Comparison of ENCODE assay signal across 2 cellular contexts in the genomic region with DNA sequence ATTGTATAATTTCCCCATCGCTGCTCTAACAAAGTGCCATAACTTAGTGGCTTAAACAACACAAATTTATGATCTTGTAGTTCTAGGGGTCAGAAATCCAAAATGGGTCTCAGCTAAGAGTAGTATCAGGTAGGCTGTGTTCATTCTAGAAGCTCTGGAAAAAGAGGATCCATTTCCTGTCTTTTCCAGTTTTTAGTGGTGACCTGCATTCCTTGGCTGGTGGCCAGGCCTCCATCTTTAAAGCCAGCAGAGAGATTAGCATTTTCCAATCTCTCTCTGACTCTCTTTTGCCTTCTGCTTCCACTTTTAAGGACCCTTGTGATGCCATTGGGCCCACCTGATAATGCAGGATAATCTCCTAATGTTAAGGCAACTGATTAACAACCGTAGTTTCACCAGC.
TF ChIP-seq lines count a peak whose summit lies in the region.

No MANE protein-coding gene starts in this region.

TF ChIP-seq in K562, 482 proteins besides CTCF, POLR2A, EP300 and RAD21 (continued from another document):
- TF ChIP-seq, protein P1, sequence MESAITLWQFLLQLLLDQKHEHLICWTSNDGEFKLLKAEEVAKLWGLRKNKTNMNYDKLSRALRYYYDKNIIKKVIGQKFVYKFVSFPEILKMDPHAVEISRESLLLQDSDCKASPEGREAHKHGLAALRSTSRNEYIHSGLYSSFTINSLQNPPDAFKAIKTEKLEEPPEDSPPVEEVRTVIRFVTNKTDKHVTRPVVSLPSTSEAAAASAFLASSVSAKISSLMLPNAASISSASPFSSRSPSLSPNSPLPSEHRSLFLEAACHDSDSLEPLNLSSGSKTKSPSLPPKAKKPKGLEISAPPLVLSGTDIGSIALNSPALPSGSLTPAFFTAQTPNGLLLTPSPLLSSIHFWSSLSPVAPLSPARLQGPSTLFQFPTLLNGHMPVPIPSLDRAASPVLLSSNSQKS (CRISPR knock-in tag; IDR thresholded peaks at IDR 0.05), result no peak
- peak; percentile 69 for TF ChIP-seq NFIC (IDR thresholded peaks at IDR 0.05)
- TF ChIP-seq, protein P2, sequence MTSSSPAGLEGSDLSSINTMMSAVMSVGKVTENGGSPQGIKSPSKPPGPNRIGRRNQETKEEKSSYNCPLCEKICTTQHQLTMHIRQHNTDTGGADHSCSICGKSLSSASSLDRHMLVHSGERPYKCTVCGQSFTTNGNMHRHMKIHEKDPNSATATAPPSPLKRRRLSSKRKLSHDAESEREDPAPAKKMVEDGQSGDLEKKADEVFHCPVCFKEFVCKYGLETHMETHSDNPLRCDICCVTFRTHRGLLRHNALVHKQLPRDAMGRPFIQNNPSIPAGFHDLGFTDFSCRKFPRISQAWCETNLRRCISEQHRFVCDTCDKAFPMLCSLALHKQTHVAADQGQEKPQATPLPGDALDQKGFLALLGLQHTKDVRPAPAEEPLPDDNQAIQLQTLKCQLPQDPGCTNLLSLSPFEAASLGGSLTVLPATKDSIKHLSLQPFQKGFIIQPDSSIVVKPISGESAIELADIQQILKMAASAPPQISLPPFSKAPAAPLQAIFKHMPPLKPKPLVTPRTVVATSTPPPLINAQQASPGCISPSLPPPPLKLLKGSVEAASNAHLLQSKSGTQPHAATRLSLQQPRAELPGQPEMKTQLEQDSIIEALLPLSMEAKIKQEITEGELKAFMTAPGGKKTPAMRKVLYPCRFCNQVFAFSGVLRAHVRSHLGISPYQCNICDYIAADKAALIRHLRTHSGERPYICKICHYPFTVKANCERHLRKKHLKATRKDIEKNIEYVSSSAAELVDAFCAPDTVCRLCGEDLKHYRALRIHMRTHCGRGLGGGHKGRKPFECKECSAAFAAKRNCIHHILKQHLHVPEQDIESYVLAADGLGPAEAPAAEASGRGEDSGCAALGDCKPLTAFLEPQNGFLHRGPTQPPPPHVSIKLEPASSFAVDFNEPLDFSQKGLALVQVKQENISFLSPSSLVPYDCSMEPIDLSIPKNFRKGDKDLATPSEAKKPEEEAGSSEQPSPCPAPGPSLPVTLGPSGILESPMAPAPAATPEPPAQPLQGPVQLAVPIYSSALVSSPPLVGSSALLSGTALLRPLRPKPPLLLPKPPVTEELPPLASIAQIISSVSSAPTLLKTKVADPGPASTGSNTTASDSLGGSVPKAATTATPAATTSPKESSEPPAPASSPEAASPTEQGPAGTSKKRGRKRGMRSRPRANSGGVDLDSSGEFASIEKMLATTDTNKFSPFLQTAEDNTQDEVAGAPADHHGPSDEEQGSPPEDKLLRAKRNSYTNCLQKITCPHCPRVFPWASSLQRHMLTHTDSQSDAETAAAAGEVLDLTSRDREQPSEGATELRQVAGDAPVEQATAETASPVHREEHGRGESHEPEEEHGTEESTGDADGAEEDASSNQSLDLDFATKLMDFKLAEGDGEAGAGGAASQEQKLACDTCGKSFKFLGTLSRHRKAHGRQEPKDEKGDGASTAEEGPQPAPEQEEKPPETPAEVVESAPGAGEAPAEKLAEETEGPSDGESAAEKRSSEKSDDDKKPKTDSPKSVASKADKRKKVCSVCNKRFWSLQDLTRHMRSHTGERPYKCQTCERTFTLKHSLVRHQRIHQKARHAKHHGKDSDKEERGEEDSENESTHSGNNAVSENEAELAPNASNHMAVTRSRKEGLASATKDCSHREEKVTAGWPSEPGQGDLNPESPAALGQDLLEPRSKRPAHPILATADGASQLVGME (CRISPR knock-in tag; IDR thresholded peaks at IDR 0.05), result no peak
- TF ChIP-seq ZBTB7A (IDR thresholded peaks at IDR 0.05; ENCODE audit: borderline replicate concordance, control insufficient read depth, low read depth, low read length), result no peak

TF ChIP-seq in HEK293T, 16 proteins besides CTCF, POLR2A, EP300 and RAD21 (continued from another document):
- no peak for TF ChIP-seq ZNF384 (IDR thresholded peaks at IDR 0.05)
